In genomic region chr11:47527186-47527585, GRCh38 we compare ENCODE assay signal across 24 cellular contexts. TPM values are rescaled to one million over a fixed set of nuclear protein-coding genes. Genes with fewer than 3 reads are reported as not detected.
DNase-seq lines count a peak whose midpoint lies in the region; ATAC-seq and TF ChIP-seq lines count a peak whose summit lies in the region.
"Had no signal": no experiment of that assay in that cellular context is flagged by ENCODE, and none has a peak within 500 bp of the region (broad histone marks: within the 10 kb centered on the region; RNA-seq: fewer than 3 reads in every experiment).

No MANE protein-coding gene starts in this region.

- peaks cover 32% of the 10 kb centered on the region; the same call in 1 of the 2 replicates for H4K20me1 ChIP-seq in Karpas-422 (ENCODE audit: insufficient read depth, low read depth, low read length)

- TF ChIP-seq CTCF in CD4-positive, alpha-beta T cell (IDR thresholded peaks at IDR 0.05) = no peak
- no peak for TF ChIP-seq CTCF in chondrocyte (IDR thresholded peaks at IDR 0.05)
- no peak for TF ChIP-seq CTCF in GM13976 (IDR thresholded peaks at IDR 0.05; ENCODE audit: borderline replicate concordance, control extremely low read depth, extremely low read depth, insufficient read depth, missing control alignments)
- no peak for TF ChIP-seq CTCF in right lobe of liver (IDR thresholded peaks at IDR 0.05)

- H2BK5ac ChIP-seq in trophoblast cell (ENCODE audit: low read depth, low read length, poor library complexity) = no peak overlapping the region

- H3K4me3 ChIP-seq in Karpas-422 (ENCODE audit: low read length) = no peak overlapping the region
- no peak overlapping the region for H3K4me3 ChIP-seq in trophoblast cell (ENCODE audit: low read depth, low read length)
- no peak overlapping the region for H3K4me3 ChIP-seq in right lobe of liver
- H3K4me3 ChIP-seq: MG63 had no signal

- peak overlapping the region; percentile 4 for H3K4me2 ChIP-seq in Karpas-422 (ENCODE audit: low read depth, low read length, poor library complexity, severe bottlenecking)
- no peak overlapping the region for H3K4me2 ChIP-seq in trophoblast cell (ENCODE audit: low read length)

- in situ Hi-C loops in GM13976 (cut with MboI; ENCODE audit: low sequenced_read_pairs, unreplicated experiment) = no loop called here

- H3K79me2 ChIP-seq in Karpas-422 (ENCODE audit: low read length) (peaks cover 100% of the 10 kb centered on the region), trophoblast cell (ENCODE audit: control insufficient read depth, insufficient read depth, low read length, poor library complexity) (peaks cover 21% of the 10 kb centered on the region)

- H3K9ac ChIP-seq in Karpas-422 (ENCODE audit: low read length) (peak overlapping the region; percentile 4; the same call in 1 of the 2 replicates), trophoblast cell (ENCODE audit: low read length) (no peak overlapping the region)

- intact Hi-C loops in CD4-positive, alpha-beta T cell (cut with DNase I, micrococcal nuclease) = no loop called here
- intact Hi-C loops in right lobe of liver (cut with DNase I) = no loop called here

- no peaks in the 10 kb centered on the region for H3K9me3 ChIP-seq in CD4-positive, alpha-beta T cell (ENCODE audit: control insufficient read depth, low read length)
- no peaks in the 10 kb centered on the region for H3K9me3 ChIP-seq in Karpas-422 (ENCODE audit: low read length)
- H3K9me3 ChIP-seq in trophoblast cell (ENCODE audit: insufficient read depth, low read depth, low read length) = peaks cover 2% of the 10 kb centered on the region
- H3K9me3 ChIP-seq in right lobe of liver = no peaks in the 10 kb centered on the region
- H3K9me3 ChIP-seq: MG63 had no signal

- no peak for DNase-seq in CD4-positive, alpha-beta T cell
- no peak for DNase-seq in Karpas-422
- no peak for DNase-seq in chondrocyte (ENCODE audit: low spot score)
- DNase-seq in trophoblast cell = no peak
- no peak for DNase-seq in GM13976 (ENCODE audit: low spot score)
- no peak for DNase-seq in right lobe of liver
- DNase-seq: activated CD8-positive, alpha-beta T cell treated with anti-CD3 and anti-CD28 coated beads for 36 hours; activated T-cell treated with anti-CD3 and anti-CD28 coated beads for 4 hours; anterior cingulate cortex; DMS153; foreskin melanocyte; GDM1; islet precursor cell; MG63; NCI-H1417 treated with DMSO at 0.1 percent for 48 hours; NCI-H510A; occipital lobe had no signal

- no peak for TF ChIP-seq POLR2A in right lobe of liver (IDR thresholded peaks at IDR 0.05)

- ATAC-seq in CD4-positive, alpha-beta T cell (ENCODE audit: poor library complexity) = no peak
- ATAC-seq in GM18861 (IDR thresholded peaks at IDR 0.05; ENCODE audit: unreplicated experiment) (no peak), right lobe of liver (no peak)
- ATAC-seq: activated CD8-positive, alpha-beta T cell treated with anti-CD3 and anti-CD28 coated beads for 36 hours; HCT116 had no signal

- H3K4me1 ChIP-seq in Karpas-422 (ENCODE audit: low read length) (peaks cover 56% of the 10 kb centered on the region), trophoblast cell (ENCODE audit: control insufficient read depth in 1 of 2, insufficient read depth in 2 of 2, low read length in 2 of 2) (peaks cover 6 to 12% of the 10 kb centered on the region in 2 experiments), right lobe of liver (peaks cover 0 to 58% (median 16%) of the 10 kb centered on the region in 4 donors)

- no peak overlapping the region for H4K91ac ChIP-seq in trophoblast cell (ENCODE audit: low read depth, low read length)

- H3K18ac ChIP-seq in trophoblast cell (ENCODE audit: low read length) = no peak overlapping the region

- no peak overlapping the region for H2AK5ac ChIP-seq in trophoblast cell (ENCODE audit: low read length)

- H3K14ac ChIP-seq in trophoblast cell (ENCODE audit: low read length) = no peak overlapping the region

- H3K4ac ChIP-seq in trophoblast cell (ENCODE audit: low read depth, low read length) = peak overlapping the region; percentile 52

- H3K9me3 Mint-ChIP-seq in CD4-positive, alpha-beta T cell = no peaks in the 10 kb centered on the region
- H3K9me3 Mint-ChIP-seq in chondrocyte (ENCODE audit: low read depth) = no peaks in the 10 kb centered on the region
- H3K9me3 Mint-ChIP-seq: activated CD8-positive, alpha-beta T cell treated with anti-CD3 and anti-CD28 coated beads for 36 hours; central memory CD8-positive, alpha-beta T cell; IgD-negative memory B cell had no signal

- no peak overlapping the region for H3K23ac ChIP-seq in trophoblast cell (ENCODE audit: low read length)

- peaks cover 26% of the 10 kb centered on the region for H3K36me3 Mint-ChIP-seq in CD4-positive, alpha-beta T cell (ENCODE audit: low read depth)
- H3K36me3 Mint-ChIP-seq in chondrocyte (ENCODE audit: low read depth) = no peaks in the 10 kb centered on the region
- H3K36me3 Mint-ChIP-seq: IgD-negative memory B cell had no signal

- no peak overlapping the region for H4K8ac ChIP-seq in trophoblast cell (ENCODE audit: low read depth, low read length)

- H3K27me3 Mint-ChIP-seq in CD4-positive, alpha-beta T cell = no peaks in the 10 kb centered on the region
- H3K27me3 Mint-ChIP-seq in chondrocyte (ENCODE audit: low read depth) = no peaks in the 10 kb centered on the region
- H3K27me3 Mint-ChIP-seq: activated CD8-positive, alpha-beta T cell treated with anti-CD3 and anti-CD28 coated beads for 36 hours; central memory CD8-positive, alpha-beta T cell; IgD-negative memory B cell had no signal

- peaks cover 2% of the 10 kb centered on the region for H3K79me1 ChIP-seq in trophoblast cell (ENCODE audit: low read length)

- no CpG with 5 or more reads among the region's 6 CpGs for WGBS in trophoblast cell (ENCODE audit: extremely low coverage, insufficient coverage, insufficient read length)
- 88% methylated on average over 6 of the region's 6 CpGs for WGBS in right lobe of liver (ENCODE audit: insufficient coverage, low coverage, low lambda C conversion rate, missing lambda C conversion rate)

- no peak overlapping the region for H2AFZ ChIP-seq in Karpas-422 (ENCODE audit: low read length)
- no peak overlapping the region for H2AFZ ChIP-seq in trophoblast cell (ENCODE audit: insufficient read depth, low read length, poor library complexity)

- peak overlapping the region; percentile 87 for H3K27ac Mint-ChIP-seq in CD4-positive, alpha-beta T cell
- peak overlapping the region; percentile 17 for H3K27ac Mint-ChIP-seq in chondrocyte (ENCODE audit: unreplicated experiment)

- no peak overlapping the region for H2BK12ac ChIP-seq in trophoblast cell (ENCODE audit: low read length)

- H2BK120ac ChIP-seq in trophoblast cell (ENCODE audit: insufficient read depth, low read length, poor library complexity) = no peak overlapping the region

- no peak overlapping the region for H3K27ac ChIP-seq in CD4-positive, alpha-beta T cell (ENCODE audit: low read depth, low read length)
- H3K27ac ChIP-seq in Karpas-422 (ENCODE audit: low read length) (no peak overlapping the region), trophoblast cell (ENCODE audit: low read depth, low read length) (no peak overlapping the region), right lobe of liver (peak overlapping the region in 1 of 3 donors; percentile 26)
- H3K27ac ChIP-seq: C4-2B had no signal

- POLR2A ChIA-PET in CD4-positive, alpha-beta T cell (lab: Charles Lee) = interaction anchor here (0.9 kb wide), 1 partner anchor 51 kb away, joined by 3 read pairs; no protein-coding TSS in a partner anchor

- H3K27me3 ChIP-seq in CD4-positive, alpha-beta T cell (ENCODE audit: control insufficient read depth, insufficient read depth, low read length) = no peaks in the 10 kb centered on the region
- H3K27me3 ChIP-seq in Karpas-422 (ENCODE audit: low read length) = no peaks in the 10 kb centered on the region
- no peaks in the 10 kb centered on the region for H3K27me3 ChIP-seq in trophoblast cell (ENCODE audit: insufficient read depth, low read length)
- no peaks in the 10 kb centered on the region for H3K27me3 ChIP-seq in right lobe of liver
- H3K27me3 ChIP-seq: MG63 had no signal

- H3K4me1 Mint-ChIP-seq in CD4-positive, alpha-beta T cell (ENCODE audit: low read depth) = peaks cover 64% of the 10 kb centered on the region
- peaks cover 61% of the 10 kb centered on the region for H3K4me1 Mint-ChIP-seq in chondrocyte (ENCODE audit: low read depth)

- H3K36me3 ChIP-seq in Karpas-422 (ENCODE audit: insufficient read depth, low read length) = 0 out of 2 replicates have a peak, but pooled peaks cover 4% of the 10 kb centered on the region
- peaks cover 0 to 2% of the 10 kb centered on the region in 2 experiments for H3K36me3 ChIP-seq in trophoblast cell (ENCODE audit: control insufficient read depth in 1 of 2, insufficient read depth in 2 of 2, low read length in 2 of 2)
- no peaks in the 10 kb centered on the region for H3K36me3 ChIP-seq in right lobe of liver

- no peaks in the 10 kb centered on the region for H3K9me2 ChIP-seq in Karpas-422 (replicated peaks; ENCODE audit: insufficient read depth, low read length)

- H3K4me3 Mint-ChIP-seq in CD4-positive, alpha-beta T cell = no peak overlapping the region
- no peak overlapping the region for H3K4me3 Mint-ChIP-seq in chondrocyte (ENCODE audit: unreplicated experiment)
- H3K4me3 Mint-ChIP-seq: activated CD8-positive, alpha-beta T cell treated with anti-CD3 and anti-CD28 coated beads for 36 hours; central memory CD8-positive, alpha-beta T cell had no signal

- CTCF ChIA-PET in CD4-positive, alpha-beta T cell (lab: Charles Lee) = interaction anchor here (3.2 kb wide), 1 partner anchor 7 kb away, joined by 8 read pairs; no protein-coding TSS in a partner anchor

- H4K12ac ChIP-seq in trophoblast cell (ENCODE audit: low read depth, low read length) = no peak overlapping the region

RNA-seq across cellular contexts. Expression of gene CELF1, which starts 25.7 kb away (rescaled TPM):
- 100 to 1,000 TPM; 103 to 111 TPM for total RNA-seq in CD4-positive, alpha-beta T cell
- 130 and 148 TPM in 2 replicates for total RNA-seq in Karpas-422 (2014; rRNA removed; shearing (Covaris generic); ENCODE audit: low replicate concordance)
- total RNA-seq in chondrocyte = 82.2 to 90.2 TPM (median 87.7 TPM) in 3 replicates
- 61.5 and 66.2 TPM in 2 replicates for polyA plus RNA-seq in trophoblast cell (2013)
- total RNA-seq in right lobe of liver = 10 to 100 TPM; 66.3 to 86.5 (median 71.7) TPM

RNA-seq across cellular contexts. Expression of gene PTPMT1, which starts 38.2 kb away (rescaled TPM):
- 10 to 100 TPM; 18.9 to 26.7 TPM for total RNA-seq in CD4-positive, alpha-beta T cell
- total RNA-seq in Karpas-422 (2014; rRNA removed; shearing (Covaris generic); ENCODE audit: low replicate concordance) = 174 and 253 TPM in 2 replicates
- total RNA-seq in chondrocyte (40.4 to 48.8 TPM (median 43.5 TPM) in 3 replicates), right lobe of liver (100 to 1,000 TPM in 1 of 6 experiments, 10 to 100 TPM in 5; 14.7 to 118 (median 20.5) TPM)
- polyA plus RNA-seq in trophoblast cell (2013) = 53.6 and 57.5 TPM in 2 replicates

RNA-seq across cellular contexts. Expression of gene KBTBD4, which starts 51.6 kb away (rescaled TPM):
- 10 to 100 TPM; 29.1 to 30.2 TPM for total RNA-seq in CD4-positive, alpha-beta T cell
- 8.7 and 11.0 TPM in 2 replicates for total RNA-seq in Karpas-422 (2014; rRNA removed; shearing (Covaris generic); ENCODE audit: low replicate concordance)
- total RNA-seq in chondrocyte = 11.1 to 16.5 TPM (median 12.9 TPM) in 3 replicates
- polyA plus RNA-seq in trophoblast cell (2013) = 6.7 TPM in 2 replicates
- total RNA-seq in right lobe of liver = 1 to 10 TPM; 6.5 to 9.2 (median 7.3) TPM

RNA-seq across cellular contexts. Expression of gene NDUFS3, which starts 51.7 kb away (rescaled TPM):
- total RNA-seq in CD4-positive, alpha-beta T cell = 100 to 1,000 TPM; 139 to 144 TPM
- total RNA-seq in Karpas-422 (2014; rRNA removed; shearing (Covaris generic); ENCODE audit: low replicate concordance) = 41.2 and 104 TPM in 2 replicates
- 63.6 to 102 TPM (median 70.3 TPM) in 3 replicates for total RNA-seq in chondrocyte
- 82.0 and 83.5 TPM in 2 replicates for polyA plus RNA-seq in trophoblast cell (2013)
- total RNA-seq in right lobe of liver = 10 to 100 TPM; 53.3 to 64.1 (median 58.2) TPM

RNA-seq across cellular contexts. Expression of gene FAM180B, which starts 59.3 kb away (rescaled TPM):
- under 1 TPM; 0.55 to 0.92 TPM for total RNA-seq in CD4-positive, alpha-beta T cell
- not detected in 2 replicates for total RNA-seq in Karpas-422 (2014; rRNA removed; shearing (Covaris generic); ENCODE audit: low replicate concordance)
- not detected in 3 replicates for total RNA-seq in chondrocyte
- polyA plus RNA-seq in trophoblast cell (2013) = 0.04 TPM in 1 of 2 replicates, not detected in the other
- not detected for total RNA-seq in right lobe of liver
- total RNA-seq: activated CD8-positive, alpha-beta T cell treated with anti-CD3 and anti-CD28 coated beads for 36 hours; RPMI7951 had no signal
- polyA plus RNA-seq: AG04450, IgD-negative memory B cell had no signal
